Comparison of ENCODE assay signal across 9 cellular contexts in genomic region chr6:42790549-42791181, GRCh38. TPM values are rescaled to one million over a fixed set of nuclear protein-coding genes. Genes with fewer than 3 reads are reported as not detected.
DNase-seq lines count a peak whose midpoint lies in the region; ATAC-seq, FAIRE-seq and TF ChIP-seq lines count a peak whose summit lies in the region.
"Had no signal": no experiment of that assay in that cellular context is flagged by ENCODE, and none has a peak within 500 bp of the region (broad histone marks: within the 10 kb centered on the region; RNA-seq: fewer than 3 reads in every experiment).

No MANE protein-coding gene starts in this region.

- H4K20me1 ChIP-seq in astrocyte (ENCODE audit: insufficient read depth, low read length) = peaks cover 37% of the 10 kb centered on the region

- in situ Hi-C loops in transverse colon (cut with MboI; ENCODE audit: low pct_ligation_motif_present in 1 of 4, low pct_unique_long_range_greater_than_20kb in 1 of 4, low sequenced_read_pairs in 3 of 4) = no loop called here

- peak; percentile 35 to 39 for ATAC-seq in activated T-cell treated with anti-CD3 and anti-CD28 coated beads, Interleukin-2, amount 50 U/mL, for 4 hours
- ATAC-seq in GM19397 (IDR thresholded peaks at IDR 0.05; ENCODE audit: unreplicated experiment) = no peak
- no peak for ATAC-seq in esophagus mucosa

- H3K4me1 ChIP-seq in astrocyte (ENCODE audit: insufficient read depth, low read length) = no peaks in the 10 kb centered on the region
- H3K4me1 ChIP-seq in mesodermal cell (ENCODE audit: control insufficient read depth, insufficient read depth, low read length, poor library complexity, severe bottlenecking) = no peaks in the 10 kb centered on the region
- H3K4me1 ChIP-seq in transverse colon = peaks cover 17 to 57% (median 37%) of the 10 kb centered on the region in 4 donors

- DNase-seq in activated T-cell treated with anti-CD3 and anti-CD28 coated beads, Interleukin-2, amount 50 U/mL, for 4 hours = no peak
- DNase-seq in activated T-cell treated with anti-CD3 and anti-CD28 coated beads for 4 hours = no peak
- DNase-seq in astrocyte (ENCODE audit: low read depth) = no peak
- DNase-seq in transverse colon = no peak
- DNase-seq in GOT3 (lab: John Stamatoyannopoulos, UW) = no peak
- DNase-seq: NCI-H1694 had no signal

- H3K9ac ChIP-seq in astrocyte (ENCODE audit: low read length) = no peak overlapping the region

- WGBS in mesodermal cell (ENCODE audit: insufficient coverage in 2 of 2), 2 experiments = 61 to 71% methylated on average over 3 to 4 of the region's 5 CpGs
- 64 to 76% methylated on average over 4 to 5 of the region's 5 CpGs for WGBS in transverse colon (ENCODE audit: low coverage in 1 of 2), 2 donors

- no peak overlapping the region for H3K27ac Mint-ChIP-seq in astrocyte (ENCODE audit: unreplicated experiment)

- no peaks in the 10 kb centered on the region for H3K27me3 Mint-ChIP-seq in activated T-cell treated with anti-CD3 and anti-CD28 coated beads, Interleukin-2, amount 50 U/mL, for 4 hours (ENCODE audit: low read depth)
- H3K27me3 Mint-ChIP-seq in astrocyte (ENCODE audit: low read depth, unreplicated experiment) = no peaks in the 10 kb centered on the region

- peaks cover 38% of the 10 kb centered on the region for H3K79me2 ChIP-seq in astrocyte (ENCODE audit: insufficient read depth, low read length)

- peaks cover 12% of the 10 kb centered on the region for H3K36me3 Mint-ChIP-seq in activated T-cell treated with anti-CD3 and anti-CD28 coated beads, Interleukin-2, amount 50 U/mL, for 4 hours (ENCODE audit: insufficient read depth)
- H3K36me3 Mint-ChIP-seq in astrocyte (ENCODE audit: low read depth, unreplicated experiment) = no peaks in the 10 kb centered on the region

- H3K9me3 Mint-ChIP-seq in activated T-cell treated with anti-CD3 and anti-CD28 coated beads, Interleukin-2, amount 50 U/mL, for 4 hours = no peaks in the 10 kb centered on the region
- no peaks in the 10 kb centered on the region for H3K9me3 Mint-ChIP-seq in astrocyte (ENCODE audit: unreplicated experiment)

- no peaks in the 10 kb centered on the region for H3K36me3 ChIP-seq in astrocyte (ENCODE audit: insufficient read depth, low read length)
- no peaks in the 10 kb centered on the region for H3K36me3 ChIP-seq in mesodermal cell (ENCODE audit: control insufficient read depth, insufficient read depth, low read length)
- no peaks in the 10 kb centered on the region for H3K36me3 ChIP-seq in transverse colon

- H3K9me3 ChIP-seq in astrocyte (ENCODE audit: insufficient read depth, low read depth, low read length) (no peaks in the 10 kb centered on the region), mesodermal cell (ENCODE audit: control insufficient read depth, low read length) (no peaks in the 10 kb centered on the region), transverse colon (no peaks in the 10 kb centered on the region)

- H3K4me3 ChIP-seq in astrocyte (ENCODE audit: insufficient read depth, low read depth, low read length) = no peak overlapping the region
- H3K4me3 ChIP-seq in mesodermal cell (ENCODE audit: extremely low read depth, insufficient read depth, low read length, poor library complexity, severe bottlenecking) = no peak overlapping the region
- H3K4me3 ChIP-seq in transverse colon = no peak overlapping the region

- no peak for TF ChIP-seq POLR2A in transverse colon (IDR thresholded peaks at IDR 0.05)

- no peak for TF ChIP-seq EP300 in transverse colon (IDR thresholded peaks at IDR 0.05; ENCODE audit: low read depth)

- H3K4me2 ChIP-seq in astrocyte (ENCODE audit: low read length) = no peak overlapping the region

- intact Hi-C loops in transverse colon (cut with DNase I; ENCODE audit: low total_unique reads) = no loop called here

- peaks cover 26% of the 10 kb centered on the region for H3K4me1 Mint-ChIP-seq in activated T-cell treated with anti-CD3 and anti-CD28 coated beads, Interleukin-2, amount 50 U/mL, for 4 hours (ENCODE audit: low read depth)
- H3K4me1 Mint-ChIP-seq in astrocyte (ENCODE audit: low read depth, unreplicated experiment) = peaks cover 11% of the 10 kb centered on the region

- H3K27ac ChIP-seq in astrocyte (ENCODE audit: low read depth, low read length) = no peak overlapping the region
- peak overlapping the region; percentile 24 for H3K27ac ChIP-seq in mesodermal cell (ENCODE audit: low read depth, low read length, severe bottlenecking)
- H3K27ac ChIP-seq in transverse colon = peak overlapping the region; percentile 36 to 67 (median 53)

- FAIRE-seq in astrocyte (lab: Jason Lieb, UNC) = no peak

- H2AFZ ChIP-seq in astrocyte (ENCODE audit: low read depth, low read length) = no peak overlapping the region

- TF ChIP-seq CTCF in astrocyte (IDR thresholded peaks at IDR 0.05; ENCODE audit: insufficient read depth, low read depth, low read length) (no peak), transverse colon (IDR thresholded peaks at IDR 0.05) (no peak)

- no peak overlapping the region for H3K4me3 Mint-ChIP-seq in activated T-cell treated with anti-CD3 and anti-CD28 coated beads, Interleukin-2, amount 50 U/mL, for 4 hours
- peak overlapping the region; percentile 18 for H3K4me3 Mint-ChIP-seq in astrocyte (ENCODE audit: unreplicated experiment)

- H3K27me3 ChIP-seq in astrocyte (ENCODE audit: insufficient read depth, low read length) (no peaks in the 10 kb centered on the region), transverse colon (no peaks in the 10 kb centered on the region)

RNA-seq across cellular contexts. Expression of gene BICRAL, which starts 8.8 kb away (rescaled TPM):
- total RNA-seq in activated T-cell treated with anti-CD3 and anti-CD28 coated beads, Interleukin-2, amount 50 U/mL, for 4 hours = 1 to 10 TPM; 7.6 to 8.5 (median 8.2) TPM
- total RNA-seq in astrocyte (5.9 and 7.1 TPM in 2 replicates), transverse colon (10 to 100 TPM; 14.7 to 34.8 (median 21.5) TPM), esophagus mucosa (6.1 TPM)
- polyA plus RNA-seq in mesodermal cell (2013, experiment 1 of 2) = 6.2 TPM
- 5.7 TPM for polyA plus RNA-seq in mesodermal cell (2013, experiment 2 of 2)

RNA-seq across cellular contexts. Expression of gene TBCC, which starts 44.8 kb away (rescaled TPM):
- total RNA-seq in activated T-cell treated with anti-CD3 and anti-CD28 coated beads, Interleukin-2, amount 50 U/mL, for 4 hours = 10 to 100 TPM; 19.6 to 21.4 (median 20.1) TPM
- total RNA-seq in astrocyte = 25.8 and 27.4 TPM in 2 replicates
- polyA plus RNA-seq in mesodermal cell (2013, experiment 1 of 2) = 20.4 TPM
- polyA plus RNA-seq in mesodermal cell (2013, experiment 2 of 2) = 17.7 TPM
- 10 to 100 TPM in 3 of 4 donors, 1 to 10 TPM in 1; 5.2 to 43.3 (median 27.3) TPM for total RNA-seq in transverse colon
- 15.0 TPM for total RNA-seq in esophagus mucosa

Comparison
In these comparisons a context has a peak if more than half of its experiments do, and no peak if none do; other contexts are left out.
1. ATAC-seq: peak in activated T-cell treated with anti-CD3 and anti-CD28 coated beads, Interleukin-2, amount 50 U/mL, for 4 hours (2 of 2); none in GM19397 (single experiment) and esophagus mucosa (single experiment).